1 cellular context compared by ENCODE assay signal in the genomic region with DNA sequence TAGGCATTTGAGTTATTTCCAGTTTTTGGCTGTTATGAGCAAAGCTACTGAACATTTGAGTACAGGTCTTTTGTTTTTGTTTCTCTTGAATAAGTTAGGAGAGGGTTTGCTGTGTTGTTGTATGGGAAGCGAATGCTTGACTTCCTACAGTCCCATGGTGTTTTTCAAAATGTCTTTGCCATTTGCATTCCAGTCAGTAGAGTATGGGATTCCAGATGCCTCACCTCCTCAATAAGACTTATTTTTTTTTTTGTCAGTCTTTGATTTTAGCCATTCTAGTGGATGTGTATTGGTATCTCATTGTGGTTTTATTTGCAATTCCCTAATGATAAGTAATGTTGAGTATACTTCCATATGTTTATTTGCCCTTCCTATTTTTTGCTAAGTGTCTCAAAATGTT.
TF ChIP-seq lines count a peak whose summit lies in the region.

No MANE protein-coding gene starts in this region.

TF ChIP-seq in H1, 55 proteins besides CTCF, POLR2A, EP300 and RAD21:
- TF ChIP-seq SP4 (IDR thresholded peaks at IDR 0.05; ENCODE audit: low read length), result no peak
- TF ChIP-seq KDM5A (IDR thresholded peaks at IDR 0.05; ENCODE audit: low read length), result no peak
- TF ChIP-seq SRF (IDR thresholded peaks at IDR 0.05; ENCODE audit: low read depth, low read length), result no peak
- no peak for TF ChIP-seq CTBP2 (IDR thresholded peaks at IDR 0.05; ENCODE audit: borderline replicate concordance, insufficient read depth, insufficient read length, low read length)
- TF ChIP-seq, protein P1, sequence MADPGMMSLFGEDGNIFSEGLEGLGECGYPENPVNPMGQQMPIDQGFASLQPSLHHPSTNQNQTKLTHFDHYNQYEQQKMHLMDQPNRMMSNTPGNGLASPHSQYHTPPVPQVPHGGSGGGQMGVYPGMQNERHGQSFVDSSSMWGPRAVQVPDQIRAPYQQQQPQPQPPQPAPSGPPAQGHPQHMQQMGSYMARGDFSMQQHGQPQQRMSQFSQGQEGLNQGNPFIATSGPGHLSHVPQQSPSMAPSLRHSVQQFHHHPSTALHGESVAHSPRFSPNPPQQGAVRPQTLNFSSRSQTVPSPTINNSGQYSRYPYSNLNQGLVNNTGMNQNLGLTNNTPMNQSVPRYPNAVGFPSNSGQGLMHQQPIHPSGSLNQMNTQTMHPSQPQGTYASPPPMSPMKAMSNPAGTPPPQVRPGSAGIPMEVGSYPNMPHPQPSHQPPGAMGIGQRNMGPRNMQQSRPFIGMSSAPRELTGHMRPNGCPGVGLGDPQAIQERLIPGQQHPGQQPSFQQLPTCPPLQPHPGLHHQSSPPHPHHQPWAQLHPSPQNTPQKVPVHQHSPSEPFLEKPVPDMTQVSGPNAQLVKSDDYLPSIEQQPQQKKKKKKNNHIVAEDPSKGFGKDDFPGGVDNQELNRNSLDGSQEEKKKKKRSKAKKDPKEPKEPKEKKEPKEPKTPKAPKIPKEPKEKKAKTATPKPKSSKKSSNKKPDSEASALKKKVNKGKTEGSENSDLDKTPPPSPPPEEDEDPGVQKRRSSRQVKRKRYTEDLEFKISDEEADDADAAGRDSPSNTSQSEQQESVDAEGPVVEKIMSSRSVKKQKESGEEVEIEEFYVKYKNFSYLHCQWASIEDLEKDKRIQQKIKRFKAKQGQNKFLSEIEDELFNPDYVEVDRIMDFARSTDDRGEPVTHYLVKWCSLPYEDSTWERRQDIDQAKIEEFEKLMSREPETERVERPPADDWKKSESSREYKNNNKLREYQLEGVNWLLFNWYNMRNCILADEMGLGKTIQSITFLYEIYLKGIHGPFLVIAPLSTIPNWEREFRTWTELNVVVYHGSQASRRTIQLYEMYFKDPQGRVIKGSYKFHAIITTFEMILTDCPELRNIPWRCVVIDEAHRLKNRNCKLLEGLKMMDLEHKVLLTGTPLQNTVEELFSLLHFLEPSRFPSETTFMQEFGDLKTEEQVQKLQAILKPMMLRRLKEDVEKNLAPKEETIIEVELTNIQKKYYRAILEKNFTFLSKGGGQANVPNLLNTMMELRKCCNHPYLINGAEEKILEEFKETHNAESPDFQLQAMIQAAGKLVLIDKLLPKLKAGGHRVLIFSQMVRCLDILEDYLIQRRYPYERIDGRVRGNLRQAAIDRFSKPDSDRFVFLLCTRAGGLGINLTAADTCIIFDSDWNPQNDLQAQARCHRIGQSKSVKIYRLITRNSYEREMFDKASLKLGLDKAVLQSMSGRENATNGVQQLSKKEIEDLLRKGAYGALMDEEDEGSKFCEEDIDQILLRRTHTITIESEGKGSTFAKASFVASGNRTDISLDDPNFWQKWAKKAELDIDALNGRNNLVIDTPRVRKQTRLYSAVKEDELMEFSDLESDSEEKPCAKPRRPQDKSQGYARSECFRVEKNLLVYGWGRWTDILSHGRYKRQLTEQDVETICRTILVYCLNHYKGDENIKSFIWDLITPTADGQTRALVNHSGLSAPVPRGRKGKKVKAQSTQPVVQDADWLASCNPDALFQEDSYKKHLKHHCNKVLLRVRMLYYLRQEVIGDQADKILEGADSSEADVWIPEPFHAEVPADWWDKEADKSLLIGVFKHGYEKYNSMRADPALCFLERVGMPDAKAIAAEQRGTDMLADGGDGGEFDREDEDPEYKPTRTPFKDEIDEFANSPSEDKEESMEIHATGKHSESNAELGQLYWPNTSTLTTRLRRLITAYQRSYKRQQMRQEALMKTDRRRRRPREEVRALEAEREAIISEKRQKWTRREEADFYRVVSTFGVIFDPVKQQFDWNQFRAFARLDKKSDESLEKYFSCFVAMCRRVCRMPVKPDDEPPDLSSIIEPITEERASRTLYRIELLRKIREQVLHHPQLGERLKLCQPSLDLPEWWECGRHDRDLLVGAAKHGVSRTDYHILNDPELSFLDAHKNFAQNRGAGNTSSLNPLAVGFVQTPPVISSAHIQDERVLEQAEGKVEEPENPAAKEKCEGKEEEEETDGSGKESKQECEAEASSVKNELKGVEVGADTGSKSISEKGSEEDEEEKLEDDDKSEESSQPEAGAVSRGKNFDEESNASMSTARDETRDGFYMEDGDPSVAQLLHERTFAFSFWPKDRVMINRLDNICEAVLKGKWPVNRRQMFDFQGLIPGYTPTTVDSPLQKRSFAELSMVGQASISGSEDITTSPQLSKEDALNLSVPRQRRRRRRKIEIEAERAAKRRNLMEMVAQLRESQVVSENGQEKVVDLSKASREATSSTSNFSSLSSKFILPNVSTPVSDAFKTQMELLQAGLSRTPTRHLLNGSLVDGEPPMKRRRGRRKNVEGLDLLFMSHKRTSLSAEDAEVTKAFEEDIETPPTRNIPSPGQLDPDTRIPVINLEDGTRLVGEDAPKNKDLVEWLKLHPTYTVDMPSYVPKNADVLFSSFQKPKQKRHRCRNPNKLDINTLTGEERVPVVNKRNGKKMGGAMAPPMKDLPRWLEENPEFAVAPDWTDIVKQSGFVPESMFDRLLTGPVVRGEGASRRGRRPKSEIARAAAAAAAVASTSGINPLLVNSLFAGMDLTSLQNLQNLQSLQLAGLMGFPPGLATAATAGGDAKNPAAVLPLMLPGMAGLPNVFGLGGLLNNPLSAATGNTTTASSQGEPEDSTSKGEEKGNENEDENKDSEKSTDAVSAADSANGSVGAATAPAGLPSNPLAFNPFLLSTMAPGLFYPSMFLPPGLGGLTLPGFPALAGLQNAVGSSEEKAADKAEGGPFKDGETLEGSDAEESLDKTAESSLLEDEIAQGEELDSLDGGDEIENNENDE (IDR thresholded peaks at IDR 0.05; ENCODE audit: insufficient replicate concordance, low read length), result no peak
- TF ChIP-seq CHD1 (IDR thresholded peaks at IDR 0.05; ENCODE audit: low read depth, low read length), result no peak
- TF ChIP-seq CHD2 (IDR thresholded peaks at IDR 0.05; ENCODE audit: low read length), result no peak
- TF ChIP-seq NRF1 (IDR thresholded peaks at IDR 0.05; ENCODE audit: low read depth, low read length), result no peak
- TF ChIP-seq TBP (IDR thresholded peaks at IDR 0.05; ENCODE audit: low read depth, low read length), result no peak
